23 cellular contexts compared by ENCODE assay signal in genomic region chr10:112275512-112276245, GRCh38. TPM values are rescaled to one million over a fixed set of nuclear protein-coding genes. Genes with fewer than 3 reads are reported as not detected.
DNase-seq lines count a peak whose midpoint lies in the region; ATAC-seq, FAIRE-seq and TF ChIP-seq lines count a peak whose summit lies in the region.
"Had no signal": no experiment of that assay in that cellular context is flagged by ENCODE, and none has a peak within 500 bp of the region (broad histone marks: within the 10 kb centered on the region; RNA-seq: fewer than 3 reads in every experiment).

No MANE protein-coding gene starts in this region.

- H3K4me1 Mint-ChIP-seq in chondrocyte (ENCODE audit: low read depth) = no peaks in the 10 kb centered on the region

- intact Hi-C loops in pancreas (cut with DNase I) = no loop called here

- no peak overlapping the region for H3K4me3 Mint-ChIP-seq in chondrocyte (ENCODE audit: unreplicated experiment)
- H3K4me3 Mint-ChIP-seq: CD8-positive, alpha-beta T cell; HFFc6 had no signal

- no peak overlapping the region for H3K27ac ChIP-seq in pancreas
- H3K27ac ChIP-seq: A549, KMS-11 had no signal

- H3K9me3 ChIP-seq in pancreas = no peaks in the 10 kb centered on the region
- H3K9me3 ChIP-seq: A549 had no signal

- DNase-seq in HuH-7 (ENCODE audit: low spot score) = peak; percentile 49
- DNase-seq in NOMO-1 treated with DMSO at 0.1 percent for 48 hours (lab: John Stamatoyannopoulos, UW; ENCODE audit: unreplicated experiment) = peak; percentile 87
- peak; percentile 10 for DNase-seq in bronchial epithelial cell (ENCODE audit: low read depth)
- no peak for DNase-seq in pancreas
- DNase-seq in DMS114 treated with DMSO at 0.1 percent for 48 hours (lab: John Stamatoyannopoulos, UW; ENCODE audit: unreplicated experiment) = no peak
- no peak for DNase-seq in activated naive CD4-positive, alpha-beta T cell treated with anti-CD3 and anti-CD28 coated beads, Interleukin-2, amount 50 U/mL, for 72 hours (ENCODE audit: low spot score in 2 of 2)
- DNase-seq in chondrocyte (ENCODE audit: low spot score) = no peak
- DNase-seq: CD8-positive, alpha-beta T cell; HFFc6; NCI-H1092 treated with DMSO at 0.1 percent for 48 hours; NCI-H1694; NCI-H2081 treated with DMSO at 0.1 percent for 48 hours; NCI-H748 treated with DMSO at 0.1 percent for 48 hours had no signal

- peaks cover 2% of the 10 kb centered on the region for H3K27me3 Mint-ChIP-seq in chondrocyte (ENCODE audit: low read depth)

- H3K36me3 Mint-ChIP-seq in activated naive CD4-positive, alpha-beta T cell treated with anti-CD3 and anti-CD28 coated beads, Interleukin-2, amount 50 U/mL, for 72 hours = no peaks in the 10 kb centered on the region
- no peaks in the 10 kb centered on the region for H3K36me3 Mint-ChIP-seq in chondrocyte (ENCODE audit: low read depth)
- H3K36me3 Mint-ChIP-seq: CD8-positive, alpha-beta T cell had no signal

- H3K4me3 ChIP-seq in bronchial epithelial cell (ENCODE audit: low read depth, low read length) (no peak overlapping the region), pancreas (no peak overlapping the region)
- H3K4me3 ChIP-seq: A549 had no signal

- ATAC-seq in pancreas = peak; percentile 38 to 64 (median 47)
- no peak for ATAC-seq in GM21423 (IDR thresholded peaks at IDR 0.05; ENCODE audit: unreplicated experiment)
- no peak for ATAC-seq in activated naive CD4-positive, alpha-beta T cell treated with anti-CD3 and anti-CD28 coated beads, Interleukin-2, amount 50 U/mL, for 72 hours
- ATAC-seq: CD8-positive, alpha-beta T cell; Right ventricle myocardium inferior had no signal

- no peaks in the 10 kb centered on the region for H3K36me3 ChIP-seq in bronchial epithelial cell (ENCODE audit: control insufficient read depth, insufficient read depth, low read length)
- no peaks in the 10 kb centered on the region for H3K36me3 ChIP-seq in pancreas

- peaks cover 0 to 6% (median 0%) of the 10 kb centered on the region in 3 donors for H3K4me1 ChIP-seq in pancreas
- H3K4me1 ChIP-seq: A549 had no signal

- TF ChIP-seq CTCF in bronchial epithelial cell (IDR thresholded peaks at IDR 0.05; ENCODE audit: insufficient read depth, low read length, severe bottlenecking) (no peak), pancreas (IDR thresholded peaks at IDR 0.05) (no peak), chondrocyte (IDR thresholded peaks at IDR 0.05) (no peak)

- no peak overlapping the region for H3K27ac Mint-ChIP-seq in activated naive CD4-positive, alpha-beta T cell treated with anti-CD3 and anti-CD28 coated beads, Interleukin-2, amount 50 U/mL, for 72 hours
- H3K27ac Mint-ChIP-seq in chondrocyte (ENCODE audit: unreplicated experiment) = no peak overlapping the region
- H3K27ac Mint-ChIP-seq: CD8-positive, alpha-beta T cell; HFFc6 had no signal

- H3K27me3 ChIP-seq in bronchial epithelial cell (ENCODE audit: control insufficient read depth, insufficient read depth, low read length) = no peaks in the 10 kb centered on the region
- H3K27me3 ChIP-seq in pancreas = no peaks in the 10 kb centered on the region

- FAIRE-seq in bronchial epithelial cell (lab: Jason Lieb, UNC) (no peak), pancreas (lab: Jason Lieb, UNC) (no peak)
- FAIRE-seq: A549, GM12892, GM18507, H54, RCC 7860 had no signal

- WGBS in pancreas, 2 donors = 31 to 37% methylated on average over 4 of the region's 4 CpGs

- no peaks in the 10 kb centered on the region for H3K9me3 Mint-ChIP-seq in activated naive CD4-positive, alpha-beta T cell treated with anti-CD3 and anti-CD28 coated beads, Interleukin-2, amount 50 U/mL, for 72 hours
- H3K9me3 Mint-ChIP-seq in chondrocyte (ENCODE audit: low read depth) = no peaks in the 10 kb centered on the region
- H3K9me3 Mint-ChIP-seq: CD8-positive, alpha-beta T cell; HFFc6 had no signal

RNA-seq across cellular contexts. Expression of gene TECTB, which starts 7.5 kb away (rescaled TPM):
- total RNA-seq in bronchial epithelial cell (not detected in 2 replicates), pancreas (not detected), chondrocyte (not detected in 3 replicates)
- not detected for polyA plus RNA-seq in pancreas
- total RNA-seq in activated naive CD4-positive, alpha-beta T cell treated with anti-CD3 and anti-CD28 coated beads, Interleukin-2, amount 50 U/mL, for 72 hours = not detected
- total RNA-seq: CD8-positive, alpha-beta T cell; HFFc6; NCI-H460; Right ventricle myocardium inferior; SK-MEL-5 had no signal
- polyA plus RNA-seq: A549 had no signal

Comparison
In these comparisons a context has a peak if more than half of its experiments do, and no peak if none do; other contexts are left out.
1. DNase-seq: peak in HuH-7 (single experiment), NOMO-1 treated with DMSO at 0.1 percent for 48 hours (single experiment) and bronchial epithelial cell (single experiment); none in pancreas (0 of 6), DMS114 treated with DMSO at 0.1 percent for 48 hours (single experiment), activated naive CD4-positive, alpha-beta T cell treated with anti-CD3 and anti-CD28 coated beads, Interleukin-2, amount 50 U/mL, for 72 hours (0 of 2) and chondrocyte (single experiment).
2. ATAC-seq: peak in pancreas (4 of 4); none in GM21423 (single experiment) and activated naive CD4-positive, alpha-beta T cell treated with anti-CD3 and anti-CD28 coated beads, Interleukin-2, amount 50 U/mL, for 72 hours (0 of 2).